In genomic region chr2:171160630-171161424, GRCh38 we compare ENCODE assay signal across 8 cellular contexts. TPM values are rescaled to one million over a fixed set of nuclear protein-coding genes. Genes with fewer than 3 reads are reported as not detected.
DNase-seq lines count a peak whose midpoint lies in the region; ATAC-seq and TF ChIP-seq lines count a peak whose summit lies in the region.

TLK1 (minus strand) TSS chr2:171160893; CDS start chr2:171160428, 465 bp downstream.

- H3K4me3 Mint-ChIP-seq in HFFc6: peak within 1 kb of the TSS; percentile 94

- 0 to 1% (median 0%) methylated on average over 57 to 106 of the region's 106 CpGs for WGBS in heart left ventricle, 4 donors
- WGBS in upper lobe of left lung, 2 donors: 0 to 2% methylated on average over 32 to 34 of the region's 106 CpGs

- TF ChIP-seq POLR2A in NB4 (IDR thresholded peaks at IDR 0.05; ENCODE audit: extremely low read depth, insufficient read length) (peak; percentile 61), heart left ventricle (IDR thresholded peaks at IDR 0.05) (peak in 1 of 2 donors; percentile 24), upper lobe of left lung (IDR thresholded peaks at IDR 0.05) (peak in 3 of 4 donors; percentile 53 to 75 (median 63))

- H3K4me3 ChIP-seq in NB4 (ENCODE audit: low read depth, low read length) (peak within 1 kb of the TSS; percentile 92), adipocyte (ENCODE audit: low read length) (peak within 1 kb of the TSS; percentile 91), heart left ventricle (peak within 1 kb of the TSS; percentile 66 to 89 (median 81)), upper lobe of left lung (peak within 1 kb of the TSS; percentile 71 to 89 (median 84))

- no peaks in the 10 kb centered on the region for H3K36me3 ChIP-seq in adipocyte (ENCODE audit: control insufficient read depth, insufficient read depth, low read length, severe bottlenecking)
- no peaks in the 10 kb centered on the region for H3K36me3 ChIP-seq in heart left ventricle
- H3K36me3 ChIP-seq in upper lobe of left lung: no peaks in the 10 kb centered on the region

- no peaks in the 10 kb centered on the region; the same call in 1 of the 2 replicates for H3K36me3 Mint-ChIP-seq in HFFc6 (ENCODE audit: low read depth)

- H3K9ac ChIP-seq in adipocyte (ENCODE audit: low read length): peak within 1 kb of the TSS; percentile 94

- H3K27ac ChIP-seq in heart left ventricle (peak within 1 kb of the TSS; percentile 83 to 96 (median 94)), upper lobe of left lung (peak within 1 kb of the TSS; percentile 94 to 99 (median 95))

- no peaks in the 10 kb centered on the region for H3K9me3 ChIP-seq in adipocyte (ENCODE audit: control insufficient read depth, low read length)
- H3K9me3 ChIP-seq in heart left ventricle: no peaks in the 10 kb centered on the region
- H3K9me3 ChIP-seq in upper lobe of left lung: no peaks in the 10 kb centered on the region

- DNase-seq in GM10266 (ENCODE audit: extremely low spot score): peak; percentile 89
- DNase-seq in HFFc6: peak; percentile 61
- peak; percentile 91 for DNase-seq in NB4 (ENCODE audit: low read depth)
- peak; percentile 72 for DNase-seq in T follicular helper cell (ENCODE audit: low read depth)
- peak; percentile 89 for DNase-seq in adipocyte (ENCODE audit: low read depth)
- peak; percentile 72 to 86 (median 82) for DNase-seq in heart left ventricle
- DNase-seq in posterior vena cava (ENCODE audit: low spot score): peak; percentile 93
- peak; percentile 82 to 96 for DNase-seq in upper lobe of left lung

- peaks cover 37% of the 10 kb centered on the region for H3K4me1 Mint-ChIP-seq in HFFc6 (ENCODE audit: low read depth)

- peak; percentile 74 to 86 (median 82) for ATAC-seq in heart left ventricle
- peak; percentile 86 to 87 for ATAC-seq in upper lobe of left lung (ENCODE audit: low FRiP score in 2 of 2)

- H3K27me3 ChIP-seq in adipocyte (replicated peaks; ENCODE audit: control insufficient read depth, insufficient read depth, low read length): no peaks in the 10 kb centered on the region
- H3K27me3 ChIP-seq in heart left ventricle: no peaks in the 10 kb centered on the region
- H3K27me3 ChIP-seq in upper lobe of left lung: no peaks in the 10 kb centered on the region

- H3K4me1 ChIP-seq in adipocyte (ENCODE audit: control insufficient read depth, insufficient read depth, low read length) (peaks cover 21% of the 10 kb centered on the region), heart left ventricle (peaks cover 0 to 55% (median 13%) of the 10 kb centered on the region in 12 donors), upper lobe of left lung (peaks cover 5 to 13% (median 11%) of the 10 kb centered on the region in 4 donors)

- TF ChIP-seq EP300 in upper lobe of left lung (IDR thresholded peaks at IDR 0.05): no peak

- peaks cover 3% of the 10 kb centered on the region; the same call in 1 of the 2 replicates for H3K27me3 Mint-ChIP-seq in HFFc6 (ENCODE audit: insufficient read depth)

- H3K9me3 Mint-ChIP-seq in HFFc6: no peaks in the 10 kb centered on the region

- TF ChIP-seq CTCF in GM10266 (IDR thresholded peaks at IDR 0.05; ENCODE audit: control insufficient read depth, insufficient read depth, low read depth, missing control alignments) (peak; percentile 41), HFFc6 (IDR thresholded peaks at IDR 0.05) (no peak), NB4 (IDR thresholded peaks at IDR 0.05; ENCODE audit: low read depth, low read length) (no peak), heart left ventricle (IDR thresholded peaks at IDR 0.05) (peak in 2 of 12 donors; percentile 18 to 19), upper lobe of left lung (IDR thresholded peaks at IDR 0.05) (peak in 2 of 6 experiments; percentile 3 to 32)

- peak within 1 kb of the TSS; percentile 83 for H3K27ac Mint-ChIP-seq in HFFc6

- intact Hi-C loops in heart left ventricle (cut with DNase I) (loop anchor here in 9 of 10 donors (2.0 to 10.0 kb wide), 9 partner anchors 79 to 274 kb away; partner anchors contain the start of genes DCAF17 (in 4 of the 9), METTL8 (in 4 of the 9) and GORASP2 (in 1 of the 9)), posterior vena cava (cut with DNase I) (loop anchor here in 1 of 2 donors (5.0 to 10.0 kb wide), 2 partner anchors 189 to 254 kb away; no protein-coding TSS in a partner anchor)

RNA-seq across cellular contexts. Expression of gene TLK1, which starts in this region (rescaled TPM):
- 10 to 100 TPM; 46.9 to 61.1 (median 53.1) TPM for total RNA-seq in HFFc6 (2021; fragmentation: NEBNext Ultra II Directional; extraction: Animal tissue kit (Norgen Biotek cat#: 25700))
- 10 to 100 TPM; 12.1 to 41.4 (median 28.6) TPM for total RNA-seq in heart left ventricle
- polyA plus RNA-seq in heart left ventricle: 10 to 100 TPM in 1 of 2 donors, 1 to 10 TPM in 1; 7.2 to 12.0 TPM
- total RNA-seq in posterior vena cava: 10 to 100 TPM; 48.6 to 55.3 TPM
- 10 to 100 TPM; 21.9 to 70.2 (median 53.8) TPM for total RNA-seq in upper lobe of left lung

Comparison
In these comparisons a context has a peak if more than half of its experiments do, and no peak if none do; other contexts are left out.
1. Peak in every context shown above with its lines: DNase-seq, ATAC-seq, H3K4me3 ChIP-seq and H3K27ac ChIP-seq.